In the genomic region with DNA sequence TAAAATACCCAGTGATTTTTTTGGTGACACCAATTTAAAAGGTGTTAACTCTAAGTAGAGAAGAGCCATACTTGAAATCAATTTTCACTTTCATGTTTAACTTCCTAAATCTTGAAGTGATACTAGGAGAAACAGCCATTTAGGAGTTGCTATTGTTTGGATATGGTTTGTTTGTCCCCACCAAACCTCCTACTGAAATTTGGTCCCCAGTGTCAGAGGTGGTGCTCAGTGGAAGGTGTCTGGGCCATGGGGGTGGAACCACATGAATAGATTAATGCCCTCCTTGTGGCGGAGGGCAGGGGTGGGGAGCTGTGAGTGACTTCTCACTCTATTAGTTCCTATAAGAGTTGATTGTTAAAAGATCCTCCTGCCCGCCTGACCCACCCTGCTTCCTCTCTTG, we compare ENCODE assay signal across 23 cellular contexts.
DNase-seq lines count a peak whose midpoint lies in the region; ATAC-seq and TF ChIP-seq lines count a peak whose summit lies in the region.
"Had no signal": no experiment of that assay in that cellular context is flagged by ENCODE, and none has a peak within 500 bp of the region (broad histone marks: within the 10 kb centered on the region; RNA-seq: fewer than 3 reads in every experiment).

No MANE protein-coding gene starts in this region.

- H3K4me2 ChIP-seq in GM23338 = no peak overlapping the region
- no peak overlapping the region for H3K4me2 ChIP-seq in neural progenitor cell
- H3K4me2 ChIP-seq: A549 had no signal

- H4K20me1 ChIP-seq in GM23338 (replicated peaks; ENCODE audit: insufficient read depth) (no peaks in the 10 kb centered on the region), neural progenitor cell (ENCODE audit: low read depth) (no peaks in the 10 kb centered on the region)
- H4K20me1 ChIP-seq: BLaER1 treated with 17β-estradiol and CSF1 and Interleukin-3, amounts not matched to agents 10 nM and 100 nM had no signal

- no peaks in the 10 kb centered on the region for H3F3A ChIP-seq in GM23338 (replicated peaks; ENCODE audit: low read depth)
- H3F3A ChIP-seq in neural progenitor cell (ENCODE audit: low read depth) = no peaks in the 10 kb centered on the region

- H3K79me2 ChIP-seq in GM23338 (replicated peaks; ENCODE audit: insufficient read depth) = no peaks in the 10 kb centered on the region
- no peaks in the 10 kb centered on the region for H3K79me2 ChIP-seq in neural progenitor cell (ENCODE audit: low read depth)

- TF ChIP-seq CTCF in GM23338 (conservative IDR thresholded peaks at IDR 0.05; ENCODE audit: low read depth in 2 of 2) = no peak
- no peak for TF ChIP-seq CTCF in endodermal cell (conservative IDR thresholded peaks at IDR 0.05)
- TF ChIP-seq CTCF in neural progenitor cell (IDR thresholded peaks at IDR 0.05) = no peak
- no peak for TF ChIP-seq CTCF in mucosa of descending colon (IDR thresholded peaks at IDR 0.05)
- TF ChIP-seq CTCF in psoas muscle (IDR thresholded peaks at IDR 0.05) = no peak

- DNase-seq in GM23338 (ENCODE audit: low spot score) = no peak
- peak; percentile 17 for DNase-seq in MV-4-11 (lab: John Stamatoyannopoulos, UW)
- peak; percentile 49 for DNase-seq in endodermal cell
- no peak for DNase-seq in neural progenitor cell (ENCODE audit: low spot score)
- DNase-seq in mucosa of descending colon = no peak
- DNase-seq in glomerular visceral epithelial cell (ENCODE audit: extremely low spot score) = no peak
- DNase-seq in psoas muscle = no peak
- DNase-seq: 8988T; ACHN; AML-193; BE2C; CD4-positive, alpha-beta T cell; CD8-positive, alpha-beta memory T cell; DMS 273 treated with DMSO at 0.1 percent for 48 hours; DMS79; EL; GDM1; H7 had no signal

- H3K27me3 Mint-ChIP-seq in GM23338 (ENCODE audit: insufficient read depth, low read depth, poor library complexity) (no peaks in the 10 kb centered on the region), endodermal cell (ENCODE audit: insufficient read depth) (no peaks in the 10 kb centered on the region), neural progenitor cell (ENCODE audit: insufficient read depth, low read depth) (peaks cover 3% of the 10 kb centered on the region)
- H3K27me3 Mint-ChIP-seq: CD4-positive, alpha-beta T cell had no signal

- H2AFZ ChIP-seq in GM23338 = no peak overlapping the region
- H2AFZ ChIP-seq in neural progenitor cell (replicated peaks) = no peak overlapping the region

- H3K9me3 Mint-ChIP-seq in GM23338 (peaks cover 4% of the 10 kb centered on the region; the same call in 1 of the 3 replicates), endodermal cell (no peaks in the 10 kb centered on the region), neural progenitor cell (no peaks in the 10 kb centered on the region)
- H3K9me3 Mint-ChIP-seq: CD4-positive, alpha-beta T cell; CD8-positive, alpha-beta memory T cell had no signal

- no peak for ATAC-seq in GM23338
- no peak for ATAC-seq in mucosa of descending colon
- ATAC-seq in GM19351 (IDR thresholded peaks at IDR 0.05; ENCODE audit: unreplicated experiment) = no peak
- ATAC-seq in psoas muscle = no peak
- ATAC-seq: A549, HCT116 had no signal

- H3K4me1 Mint-ChIP-seq in GM23338 (peaks cover 35% of the 10 kb centered on the region), endodermal cell (peaks cover 48% of the 10 kb centered on the region), neural progenitor cell (peaks cover 6% of the 10 kb centered on the region)
- H3K4me1 Mint-ChIP-seq: CD14-positive monocyte; CD8-positive, alpha-beta memory T cell had no signal

- no peaks in the 10 kb centered on the region for H3K9me2 ChIP-seq in GM23338 (ENCODE audit: insufficient read depth)

- no peak overlapping the region for H3K4me3 Mint-ChIP-seq in GM23338
- H3K4me3 Mint-ChIP-seq in endodermal cell = peak overlapping the region; percentile 13
- no peak overlapping the region for H3K4me3 Mint-ChIP-seq in neural progenitor cell
- H3K4me3 Mint-ChIP-seq: CD14-positive monocyte; CD4-positive, alpha-beta T cell; CD8-positive, alpha-beta memory T cell had no signal

- H3K36me3 Mint-ChIP-seq in GM23338 (ENCODE audit: low read depth) = peaks cover 8% of the 10 kb centered on the region; the same call in 2 of the 3 replicates
- no peaks in the 10 kb centered on the region for H3K36me3 Mint-ChIP-seq in endodermal cell (ENCODE audit: low read depth)
- no peaks in the 10 kb centered on the region for H3K36me3 Mint-ChIP-seq in neural progenitor cell
- H3K36me3 Mint-ChIP-seq: CD14-positive monocyte; CD8-positive, alpha-beta memory T cell had no signal

- H3K4me3 ChIP-seq in GM23338 = no peak overlapping the region
- no peak overlapping the region for H3K4me3 ChIP-seq in endodermal cell (ENCODE audit: low read length)
- no peak overlapping the region for H3K4me3 ChIP-seq in neural progenitor cell
- no peak overlapping the region for H3K4me3 ChIP-seq in mucosa of descending colon
- H3K4me3 ChIP-seq in psoas muscle = no peak overlapping the region
- H3K4me3 ChIP-seq: A549; BLaER1 treated with 17β-estradiol and CSF1 and Interleukin-3, amounts not matched to agents 10 nM and 100 nM had no signal

- peak overlapping the region; percentile 42; the same call in 1 of the 2 replicates for H3K27ac Mint-ChIP-seq in GM23338
- peak overlapping the region; percentile 92 for H3K27ac Mint-ChIP-seq in endodermal cell
- H3K27ac Mint-ChIP-seq in neural progenitor cell = no peak overlapping the region
- H3K27ac Mint-ChIP-seq: CD14-positive monocyte; CD4-positive, alpha-beta T cell; CD8-positive, alpha-beta memory T cell had no signal

- H3K36me3 ChIP-seq in GM23338 (ENCODE audit: insufficient read depth) (no peaks in the 10 kb centered on the region), endodermal cell (ENCODE audit: control insufficient read depth, insufficient read depth, low read length) (no peaks in the 10 kb centered on the region), neural progenitor cell (no peaks in the 10 kb centered on the region), mucosa of descending colon (ENCODE audit: low read depth) (no peaks in the 10 kb centered on the region), psoas muscle (ENCODE audit: insufficient read depth in 1 of 2, low read depth in 1 of 2) (no peaks in the 10 kb centered on the region)
- H3K36me3 ChIP-seq: BE2C; BLaER1 treated with 17β-estradiol and CSF1 and Interleukin-3, amounts not matched to agents 10 nM and 100 nM had no signal

- H3K27ac ChIP-seq in GM23338 (ENCODE audit: low read depth) = no peak overlapping the region
- H3K27ac ChIP-seq in endodermal cell (ENCODE audit: low read depth, low read length) = peak overlapping the region; percentile 5
- peak overlapping the region; percentile 27 for H3K27ac ChIP-seq in neural progenitor cell
- H3K27ac ChIP-seq in psoas muscle = no peak overlapping the region
- H3K27ac ChIP-seq: A549; BLaER1 treated with 17β-estradiol and CSF1 and Interleukin-3, amounts not matched to agents 10 nM and 100 nM had no signal

- H3K9me3 ChIP-seq in endodermal cell (ENCODE audit: control insufficient read depth, low read length) (no peaks in the 10 kb centered on the region), neural progenitor cell (ENCODE audit: low read depth) (no peaks in the 10 kb centered on the region), mucosa of descending colon (no peaks in the 10 kb centered on the region), psoas muscle (no peaks in the 10 kb centered on the region)
- H3K9me3 ChIP-seq: A549; BE2C; BLaER1 treated with 17β-estradiol and CSF1 and Interleukin-3, amounts not matched to agents 10 nM and 100 nM had no signal

- no peak overlapping the region for H3K9ac ChIP-seq in endodermal cell (ENCODE audit: extremely low read depth, low read length, poor library complexity, severe bottlenecking)
- H3K9ac ChIP-seq in neural progenitor cell = no peak overlapping the region
- H3K9ac ChIP-seq: BLaER1 treated with 17β-estradiol and CSF1 and Interleukin-3, amounts not matched to agents 10 nM and 100 nM had no signal

- 75% methylated on average over 1 of the region's 2 CpGs; no CpG with 5 or more reads in 1 of the 2 experiments for WGBS in endodermal cell (ENCODE audit: insufficient coverage in 1 of 2, insufficient read length in 1 of 2), 2 experiments
- 43 to 86% (median 43%) methylated on average over 2 of the region's 2 CpGs for WGBS in psoas muscle, 3 donors

- intact Hi-C loops in mucosa of descending colon (cut with DNase I, micrococcal nuclease) = no loop called here
- intact Hi-C loops in psoas muscle (cut with DNase I) = no loop called here

- H3K4me1 ChIP-seq in GM23338 (ENCODE audit: insufficient read depth) (peaks cover 7% of the 10 kb centered on the region), endodermal cell (ENCODE audit: control insufficient read depth, insufficient read depth, low read length) (peaks cover 10% of the 10 kb centered on the region), neural progenitor cell (peaks cover 15% of the 10 kb centered on the region), mucosa of descending colon (ENCODE audit: low read depth) (no peaks in the 10 kb centered on the region), psoas muscle (no peaks in the 10 kb centered on the region)
- H3K4me1 ChIP-seq: BE2C had no signal

- H3K27me3 ChIP-seq in GM23338 (ENCODE audit: insufficient read depth) (no peaks in the 10 kb centered on the region), endodermal cell (ENCODE audit: control insufficient read depth, insufficient read depth, low read length, poor library complexity, severe bottlenecking) (no peaks in the 10 kb centered on the region), neural progenitor cell (no peaks in the 10 kb centered on the region), psoas muscle (ENCODE audit: insufficient read depth in 3 of 3, low read length in 2 of 3) (no peaks in the 10 kb centered on the region)
- H3K27me3 ChIP-seq: BE2C; BLaER1 treated with 17β-estradiol and CSF1 and Interleukin-3, amounts not matched to agents 10 nM and 100 nM had no signal

TF ChIP-seq in GM23338, 12 proteins besides CTCF, POLR2A, EP300 and RAD21 (continues in another document):
- TF ChIP-seq, protein P1, sequence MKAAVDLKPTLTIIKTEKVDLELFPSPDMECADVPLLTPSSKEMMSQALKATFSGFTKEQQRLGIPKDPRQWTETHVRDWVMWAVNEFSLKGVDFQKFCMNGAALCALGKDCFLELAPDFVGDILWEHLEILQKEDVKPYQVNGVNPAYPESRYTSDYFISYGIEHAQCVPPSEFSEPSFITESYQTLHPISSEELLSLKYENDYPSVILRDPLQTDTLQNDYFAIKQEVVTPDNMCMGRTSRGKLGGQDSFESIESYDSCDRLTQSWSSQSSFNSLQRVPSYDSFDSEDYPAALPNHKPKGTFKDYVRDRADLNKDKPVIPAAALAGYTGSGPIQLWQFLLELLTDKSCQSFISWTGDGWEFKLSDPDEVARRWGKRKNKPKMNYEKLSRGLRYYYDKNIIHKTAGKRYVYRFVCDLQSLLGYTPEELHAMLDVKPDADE (IDR thresholded peaks at IDR 0.05) = no peak
- TF ChIP-seq STAT1 (IDR thresholded peaks at IDR 0.05; ENCODE audit: unreplicated experiment) (no peak), EZH2 (IDR thresholded peaks at IDR 0.05; ENCODE audit: low read depth, unreplicated experiment) (no peak), JUNB (IDR thresholded peaks at IDR 0.05; ENCODE audit: unreplicated experiment) (no peak)

Comparison
In these comparisons a context has a peak if more than half of its experiments do, and no peak if none do; other contexts are left out.
1. DNase-seq: peak in MV-4-11 (single experiment) and endodermal cell (single experiment); none in GM23338 (single experiment), neural progenitor cell (single experiment), mucosa of descending colon (0 of 3), glomerular visceral epithelial cell (single experiment) and psoas muscle (0 of 2).
2. H3K27ac ChIP-seq: peak in endodermal cell (single experiment) and neural progenitor cell (single experiment); none in GM23338 (single experiment) and psoas muscle (single experiment).